ENCODE assay signal across 8 cellular contexts in the genomic region with DNA sequence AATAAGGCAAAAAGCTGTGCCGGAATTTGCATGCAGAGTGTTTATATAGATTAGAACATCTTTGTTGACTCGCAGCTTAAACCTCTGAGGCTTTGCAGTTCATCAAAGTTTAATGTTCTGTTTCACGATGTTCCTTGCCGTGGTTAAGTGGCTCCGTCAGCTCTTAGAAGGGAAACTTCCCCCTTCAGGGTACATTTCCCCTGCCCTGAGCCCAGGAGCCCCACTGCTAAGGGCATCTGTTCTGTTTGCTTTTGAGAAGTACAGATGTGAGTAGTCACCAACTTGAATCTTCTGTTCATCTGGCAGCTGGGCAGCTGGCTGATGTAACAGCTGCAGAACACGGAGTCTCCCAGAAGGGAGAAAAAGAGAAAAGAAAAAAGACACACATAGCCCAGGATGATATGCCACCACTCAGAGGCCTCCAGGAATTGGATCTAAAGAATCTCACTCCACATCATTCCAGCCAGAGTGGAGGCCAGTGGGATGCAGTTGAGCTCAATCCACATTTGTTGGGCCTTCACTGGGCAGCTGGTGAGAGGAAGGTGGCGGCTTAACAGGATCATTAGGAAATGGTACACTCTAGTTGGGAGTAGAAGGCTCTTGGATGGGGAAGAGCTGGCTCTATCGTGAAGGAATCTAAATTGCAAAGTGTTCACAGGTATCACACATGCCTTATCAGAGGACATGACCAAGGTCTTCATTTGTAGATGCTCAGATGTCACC.
DNase-seq lines count a peak whose midpoint lies in the region; ATAC-seq, FAIRE-seq and TF ChIP-seq lines count a peak whose summit lies in the region.

No MANE protein-coding gene starts in this region.

- H3K9ac ChIP-seq in colonic mucosa (ENCODE audit: low read depth in 2 of 2, low read length in 2 of 2) = no peak overlapping the region

- H3K27ac ChIP-seq in colonic mucosa (peak overlapping the region; percentile 14), pancreas (no peak overlapping the region)

- H3K4me3 ChIP-seq in colonic mucosa (no peak overlapping the region), pancreas (no peak overlapping the region)

- ATAC-seq in GM18870 (IDR thresholded peaks at IDR 0.05; ENCODE audit: unreplicated experiment) = peak; percentile 83
- peak; percentile 62 for ATAC-seq in HG03520 (IDR thresholded peaks at IDR 0.05; ENCODE audit: unreplicated experiment)
- peak in 3 of 4 donors; percentile 24 to 77 (median 70) for ATAC-seq in pancreas

- 86 to 90% methylated on average over 8 of the region's 8 CpGs for WGBS in pancreas, 2 donors

- intact Hi-C loops in colonic mucosa (cut with DNase I) (loop anchor here (10.0 kb wide), 1 partner anchor 93 kb away; no protein-coding TSS in a partner anchor), pancreas (cut with DNase I) (no loop called here)

- TF ChIP-seq CTCF in colonic mucosa (IDR thresholded peaks at IDR 0.05) (no peak), pancreas (IDR thresholded peaks at IDR 0.05) (no peak), GM13976 (IDR thresholded peaks at IDR 0.05; ENCODE audit: borderline replicate concordance, control extremely low read depth, extremely low read depth, insufficient read depth, missing control alignments) (no peak)

- H3K4me1 ChIP-seq in colonic mucosa (no peaks in the 10 kb centered on the region), pancreas (peaks cover 0 to 3% (median 0%) of the 10 kb centered on the region in 3 donors)

- FAIRE-seq in pancreas (lab: Jason Lieb, UNC) = no peak

- H3K9me3 ChIP-seq in colonic mucosa (no peaks in the 10 kb centered on the region), pancreas (no peaks in the 10 kb centered on the region)

- DNase-seq in colonic mucosa (no peak), pancreas (no peak), GM13976 (ENCODE audit: low spot score) (no peak)
- DNase-seq in stimulated activated CD4-positive, alpha-beta T cell treated with anti-CD3 and anti-CD28 coated beads, Interleukin-4, amount 100 ng/mL, for 24 hours = no peak
- no peak for DNase-seq in stimulated activated naive CD4-positive, alpha-beta T cell (lab: John Stamatoyannopoulos, UW)
- no peak for DNase-seq in activated effector memory CD4-positive, alpha-beta T cell treated with Interleukin-2 at 50 U/mL for 16 hours

- in situ Hi-C loops in GM13976 (cut with MboI; ENCODE audit: low sequenced_read_pairs, unreplicated experiment) = no loop called here

- H3K27me3 ChIP-seq in colonic mucosa (no peaks in the 10 kb centered on the region), pancreas (no peaks in the 10 kb centered on the region)

- H3K36me3 ChIP-seq in colonic mucosa (no peaks in the 10 kb centered on the region), pancreas (no peaks in the 10 kb centered on the region)
